ENCODE assay signal across 8 cellular contexts in the genomic region with DNA sequence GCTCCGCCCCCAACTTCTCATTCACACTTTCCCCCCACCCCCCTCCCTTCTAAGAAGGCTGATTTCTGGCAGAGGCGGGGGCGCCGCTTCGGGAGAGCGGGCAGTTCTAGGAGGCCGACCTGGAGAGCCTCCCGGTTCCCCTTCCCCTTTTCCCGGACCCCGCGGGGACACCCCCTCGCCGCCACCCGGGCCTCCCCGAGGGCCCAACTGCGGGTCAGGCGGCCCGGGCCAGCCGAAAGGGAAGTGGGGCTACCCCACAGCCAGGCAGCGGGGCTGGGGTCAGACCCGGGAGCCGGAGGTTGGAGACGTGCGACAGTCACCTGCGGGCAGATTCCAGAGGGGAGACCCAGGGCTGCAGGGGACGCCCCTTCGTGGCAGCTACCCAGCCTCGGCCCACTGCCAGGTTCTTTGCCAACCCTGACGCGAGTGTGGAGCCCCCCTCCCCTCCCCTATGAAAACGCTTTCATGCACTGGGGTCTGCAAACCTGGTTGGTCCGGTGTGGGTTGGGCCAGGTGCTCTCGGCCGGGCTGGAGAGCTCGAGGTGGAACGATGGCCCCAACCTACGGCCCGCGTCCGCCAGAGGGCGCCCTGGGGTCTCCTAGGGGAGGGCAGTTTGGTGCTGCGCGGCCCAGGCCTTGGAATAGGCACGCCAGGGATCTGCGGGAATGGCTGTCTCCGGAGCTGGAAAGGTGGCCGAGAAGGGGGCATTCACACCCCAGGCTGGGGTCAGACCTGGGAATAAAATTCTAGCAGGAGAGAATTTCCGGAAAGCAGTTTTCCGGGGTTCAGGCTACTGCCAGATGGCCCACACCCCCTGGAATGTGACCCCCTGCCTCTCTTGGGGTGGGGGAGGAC. TPM values are rescaled to one million over a fixed set of nuclear protein-coding genes. Genes with fewer than 3 reads are reported as not detected.
A peak's percentile ranks its signal among the peaks of the same experiment; 100 is the strongest.
DNase-seq lines count a peak whose midpoint lies in the region; ATAC-seq, FAIRE-seq and TF ChIP-seq lines count a peak whose summit lies in the region.

No MANE protein-coding gene starts in this region.

- FAIRE-seq in H54 (lab: Jason Lieb, UNC): no peak

- H4K20me1 ChIP-seq in SU-DHL-6 (ENCODE audit: low read depth, low read length): no peaks in the 10 kb centered on the region

- H3K4me1 ChIP-seq in ovary (ENCODE audit: insufficient read depth) (peaks cover 24% of the 10 kb centered on the region), thymus (ENCODE audit: control insufficient read depth, insufficient read depth, low read length) (peaks cover 28% of the 10 kb centered on the region)

- H3K36me3 ChIP-seq in SU-DHL-6 (ENCODE audit: low read length) (no peaks in the 10 kb centered on the region), ovary (no peaks in the 10 kb centered on the region), thymus (ENCODE audit: control insufficient read depth, insufficient read depth) (peaks cover 24% of the 10 kb centered on the region)

- no peak for TF ChIP-seq EP300 in ovary (IDR thresholded peaks at IDR 0.05)

- in situ Hi-C loops in Caki2 (cut with HindIII; ENCODE audit: low pct_unique_long_range_greater_than_20kb, low sequenced_read_pairs): no loop called here

- H3K27ac Mint-ChIP-seq in activated naive CD8-positive, alpha-beta T cell treated with anti-CD3 and anti-CD28 coated beads for 36 hours: peak overlapping the region; percentile 87

- H3K27me3 Mint-ChIP-seq in activated naive CD8-positive, alpha-beta T cell treated with anti-CD3 and anti-CD28 coated beads for 36 hours: peaks cover 17% of the 10 kb centered on the region

- intact Hi-C loops in Right ventricle myocardium superior (cut with DNase I): loop anchor here (2.0 kb wide), 1 partner anchor 62 kb away; no protein-coding TSS in a partner anchor
- intact Hi-C loops in ovary (cut with DNase I): loop anchor here in 2 of 4 donors (5.0 to 10.0 kb wide), 2 partner anchors 62 to 106 kb away; no protein-coding TSS in a partner anchor

- H3K27ac ChIP-seq in SU-DHL-6 (ENCODE audit: low read depth, low read length): no peak overlapping the region
- peak overlapping the region; percentile 71 to 92 for H3K27ac ChIP-seq in ovary
- H3K27ac ChIP-seq in thymus (ENCODE audit: low read depth): peak overlapping the region; percentile 83

- H3F3A ChIP-seq in SU-DHL-6 (ENCODE audit: insufficient read depth): no peaks in the 10 kb centered on the region; the same call in 1 of the 2 replicates

- ATAC-seq in Right ventricle myocardium superior (ENCODE audit: poor library complexity): peak; percentile 81

- TF ChIP-seq CTCF in SU-DHL-6 (IDR thresholded peaks at IDR 0.05; ENCODE audit: insufficient read depth, low read length, poor library complexity, severe bottlenecking) (peak; percentile 73), ovary (IDR thresholded peaks at IDR 0.05) (peak; percentile 86 to 95 (median 89))

- peaks cover 21% of the 10 kb centered on the region for H3K36me3 Mint-ChIP-seq in activated naive CD8-positive, alpha-beta T cell treated with anti-CD3 and anti-CD28 coated beads for 36 hours

- 2 to 4% (median 3%) methylated on average over 41 to 49 of the region's 49 CpGs for WGBS in ovary, 3 donors
- 6% methylated on average over 49 of the region's 49 CpGs for WGBS in thymus

- no peaks in the 10 kb centered on the region for H3K9me2 ChIP-seq in SU-DHL-6 (replicated peaks; ENCODE audit: insufficient read depth, low read length)

- DNase-seq in Caki2 (ENCODE audit: low read depth) (peak; percentile 91), H54 (ENCODE audit: insufficient read length, low spot score) (peak; percentile 95), NCI-H1092 (lab: John Stamatoyannopoulos, UW) (peak; percentile 66), Right ventricle myocardium superior (peak; percentile 96), ovary (peak; percentile 88 to 96 (median 95))
- peak; percentile 92 for DNase-seq in activated naive CD8-positive, alpha-beta T cell treated with anti-CD3 and anti-CD28 coated beads for 36 hours

- H3K27me3 ChIP-seq in SU-DHL-6 (ENCODE audit: low read length): peaks cover 6% of the 10 kb centered on the region; the same call in 1 of the 2 replicates
- H3K27me3 ChIP-seq in ovary: no peaks in the 10 kb centered on the region
- peaks cover 25% of the 10 kb centered on the region for H3K27me3 ChIP-seq in thymus (ENCODE audit: control insufficient read depth, insufficient read depth)

- H3K4me2 ChIP-seq in SU-DHL-6 (ENCODE audit: low read depth, low read length, poor library complexity, severe bottlenecking): peak overlapping the region; percentile 54

- H3K9me3 ChIP-seq in SU-DHL-6 (ENCODE audit: insufficient read depth, low read length) (no peaks in the 10 kb centered on the region), ovary (no peaks in the 10 kb centered on the region), thymus (ENCODE audit: control insufficient read depth) (no peaks in the 10 kb centered on the region)

- H3K4me3 Mint-ChIP-seq in activated naive CD8-positive, alpha-beta T cell treated with anti-CD3 and anti-CD28 coated beads for 36 hours: peak overlapping the region; percentile 81

- H3K9ac ChIP-seq in SU-DHL-6 (ENCODE audit: low read length): no peak overlapping the region; the same call in 1 of the 2 replicates

- peaks cover 41% of the 10 kb centered on the region for H3K4me1 Mint-ChIP-seq in activated naive CD8-positive, alpha-beta T cell treated with anti-CD3 and anti-CD28 coated beads for 36 hours

- H3K79me2 ChIP-seq in SU-DHL-6 (ENCODE audit: insufficient read depth, low read length): no peaks in the 10 kb centered on the region

- peak overlapping the region; percentile 13 for H3K4me3 ChIP-seq in SU-DHL-6 (ENCODE audit: insufficient read depth, low read length, poor library complexity, severe bottlenecking)
- peak overlapping the region; percentile 83 for H3K4me3 ChIP-seq in ovary
- peak overlapping the region; percentile 70 for H3K4me3 ChIP-seq in thymus (ENCODE audit: low read length)

- no peak overlapping the region for H2AFZ ChIP-seq in SU-DHL-6 (ENCODE audit: low read depth, low read length, severe bottlenecking)

- no peak for TF ChIP-seq POLR2A in H54 (IDR thresholded peaks at IDR 0.05; ENCODE audit: low read depth, low read length)
- TF ChIP-seq POLR2A in ovary (IDR thresholded peaks at IDR 0.05): no peak

- no peaks in the 10 kb centered on the region for H3K9me3 Mint-ChIP-seq in activated naive CD8-positive, alpha-beta T cell treated with anti-CD3 and anti-CD28 coated beads for 36 hours

RNA-seq across cellular contexts. Expression of gene SOCS3, which starts 0.7 kb away (rescaled TPM):
- total RNA-seq in Caki2 (2014; rRNA removed; shearing (Covaris generic); ENCODE audit: low replicate concordance): 22.9 and 28.9 TPM in 2 replicates
- total RNA-seq in activated naive CD8-positive, alpha-beta T cell treated with anti-CD3 and anti-CD28 coated beads for 36 hours: 10 to 100 TPM; 16.6 to 17.9 TPM
- total RNA-seq in Right ventricle myocardium superior (10.5 TPM), ovary (100 to 1,000 TPM in 2 of 7 donors, 10 to 100 TPM in 5; 14.4 to 284 (median 56.5) TPM)
- polyA plus RNA-seq in ovary (10 to 100 TPM; 21.9 to 69.5 TPM), thymus (126 TPM)

RNA-seq across cellular contexts. Expression of gene PGS1, which starts 17.9 kb away (rescaled TPM):
- 32.8 and 57.8 TPM in 2 replicates for total RNA-seq in Caki2 (2014; rRNA removed; shearing (Covaris generic); ENCODE audit: low replicate concordance)
- 10 to 100 TPM; 39.1 to 43.7 TPM for total RNA-seq in activated naive CD8-positive, alpha-beta T cell treated with anti-CD3 and anti-CD28 coated beads for 36 hours
- total RNA-seq in Right ventricle myocardium superior: 18.1 TPM
- total RNA-seq in ovary: 10 to 100 TPM; 27.2 to 50.2 (median 37.6) TPM
- polyA plus RNA-seq in ovary: 10 to 100 TPM; 13.5 to 28.7 TPM
- 32.1 TPM for polyA plus RNA-seq in thymus

Comparison
In these comparisons a context has a peak if more than half of its experiments do, and no peak if none do; other contexts are left out.
1. H3K4me3 ChIP-seq: peak in every context shown above with its lines; median percentile 83 in ovary; 70 in thymus; 13 in SU-DHL-6.